Comparison of ENCODE assay signal across 2 cellular contexts in genomic region chr12:132951649-132952048, GRCh38.
TF ChIP-seq lines count a peak whose summit lies in the region.

No MANE protein-coding gene starts in this region.

TF ChIP-seq in HEK293T, 16 proteins besides CTCF, POLR2A, EP300 and RAD21 (continued from another document):
- TF ChIP-seq TARDBP (IDR thresholded peaks at IDR 0.05) (peak; percentile 41; the same call in 1 of the 2 replicates), FOXA1 (IDR thresholded peaks at IDR 0.05) (no peak), SP1 (IDR thresholded peaks at IDR 0.05) (no peak)

TF ChIP-seq in GM12878, 131 proteins besides CTCF, POLR2A, EP300 and RAD21 (continued from another document):
- no peak for TF ChIP-seq CEBPB (IDR thresholded peaks at IDR 0.05; ENCODE audit: borderline replicate concordance in 1 of 2, low read depth in 2 of 2, low read length in 2 of 2)
- no peak for TF ChIP-seq MXI1 (IDR thresholded peaks at IDR 0.05; ENCODE audit: low read depth, low read length)
- TF ChIP-seq GABPA (IDR thresholded peaks at IDR 0.05; ENCODE audit: low read depth), result no peak
- no peak for TF ChIP-seq ELK1 (IDR thresholded peaks at IDR 0.05; ENCODE audit: low read depth, low read length)
- no peak for TF ChIP-seq CREB1 (IDR thresholded peaks at IDR 0.05; ENCODE audit: low read depth)
- no peak for TF ChIP-seq MYC (IDR thresholded peaks at IDR 0.05; ENCODE audit: insufficient read depth, insufficient read length, insufficient replicate concordance, low read length, severe bottlenecking)
- no peak for TF ChIP-seq RELA (IDR thresholded peaks at IDR 0.05; ENCODE audit: borderline replicate concordance, partially characterized antibody)
- TF ChIP-seq ZNF592 (IDR thresholded peaks at IDR 0.05), result no peak
- TF ChIP-seq ESRRA (IDR thresholded peaks at IDR 0.05; ENCODE audit: low read length), result no peak
- no peak for TF ChIP-seq NR2F1 (conservative IDR thresholded peaks at IDR 0.05)
- TF ChIP-seq BCLAF1 (IDR thresholded peaks at IDR 0.05), result no peak
